ENCODE assay signal across 13 cellular contexts in genomic region chr4:162683659-162684370, GRCh38.
DNase-seq lines count a peak whose midpoint lies in the region; ATAC-seq lines count a peak whose summit lies in the region.
"Had no signal": no experiment of that assay in that cellular context is flagged by ENCODE, and none has a peak within 500 bp of the region (broad histone marks: within the 10 kb centered on the region; RNA-seq: fewer than 3 reads in every experiment).

No MANE protein-coding gene starts in this region.

- no peaks in the 10 kb centered on the region for H3K9me3 ChIP-seq in SJSA1 (replicated peaks)
- H3K9me3 ChIP-seq in trophoblast cell (ENCODE audit: insufficient read depth, low read depth, low read length): no peaks in the 10 kb centered on the region
- H3K9me3 ChIP-seq: body of pancreas, neutrophil had no signal

- no peaks in the 10 kb centered on the region for H3K79me2 ChIP-seq in trophoblast cell (ENCODE audit: control insufficient read depth, insufficient read depth, low read length, poor library complexity)

- H3K4me1 ChIP-seq in SJSA1 (replicated peaks) (peaks cover 17% of the 10 kb centered on the region), trophoblast cell (ENCODE audit: control insufficient read depth in 1 of 2, insufficient read depth in 2 of 2, low read length in 2 of 2) (no peaks in the 10 kb centered on the region)
- H3K4me1 ChIP-seq: body of pancreas had no signal

- H3K4me3 ChIP-seq in SJSA1: no peak overlapping the region
- H3K4me3 ChIP-seq in trophoblast cell (ENCODE audit: low read depth, low read length): no peak overlapping the region
- H3K4me3 ChIP-seq: body of pancreas had no signal

- DNase-seq in SJSA1 (ENCODE audit: low read depth in 1 of 2, low spot score in 2 of 2) (peak in 1 of 2 experiments; percentile 40), trophoblast cell (peak; percentile 4 to 82), NCI-H524 treated with DMSO at 0.1 percent for 48 hours (lab: John Stamatoyannopoulos, UW) (no peak), left lobe of liver (ENCODE audit: low spot score) (no peak)
- DNase-seq in stimulated activated naive B cell treated with anti-CD40 and anti-IgM and Interleukin-4, amounts not matched to agents 10 μg/mL and 1 μg/mL and 100 μg/mL, for 72 hours: no peak
- DNase-seq in natural killer cell treated with Interleukin-12 subunit alpha and Interleukin-12 subunit beta and Interleukin-15 and Interleukin-18, amount 100 ng/mL, for 72 hours (ENCODE audit: low spot score): no peak
- DNase-seq: activated CD4-positive, alpha-beta T cell treated with anti-CD3 and anti-CD28 coated beads for 4 hours; body of pancreas; GDM1; NCI-H82 had no signal

- H2BK5ac ChIP-seq in trophoblast cell (ENCODE audit: low read depth, low read length, poor library complexity): no peak overlapping the region

- no peak overlapping the region for H4K91ac ChIP-seq in trophoblast cell (ENCODE audit: low read depth, low read length)

- no peak overlapping the region for H2BK12ac ChIP-seq in trophoblast cell (ENCODE audit: low read length)

- no CpG with 5 or more reads among the region's 5 CpGs for WGBS in trophoblast cell (ENCODE audit: extremely low coverage, insufficient coverage, insufficient read length)

- ATAC-seq in GM19395 (IDR thresholded peaks at IDR 0.05; ENCODE audit: unreplicated experiment) (peak; percentile 90), HG03060 (IDR thresholded peaks at IDR 0.05; ENCODE audit: low read depth, unreplicated experiment) (peak; percentile 85), left lobe of liver (no peak)
- ATAC-seq in stimulated activated naive B cell treated with anti-CD40 and anti-IgM and Interleukin-4, amounts not matched to agents 10 μg/mL and 1 μg/mL and 100 μg/mL, for 72 hours (replicated peaks): no peak
- no peak for ATAC-seq in natural killer cell treated with Interleukin-12 subunit alpha and Interleukin-12 subunit beta and Interleukin-15 and Interleukin-18, amount 100 ng/mL, for 72 hours
- ATAC-seq: body of pancreas had no signal

- no peaks in the 10 kb centered on the region for H3K27me3 ChIP-seq in SJSA1 (replicated peaks)
- H3K27me3 ChIP-seq in trophoblast cell (ENCODE audit: insufficient read depth, low read length): no peaks in the 10 kb centered on the region
- H3K27me3 ChIP-seq: body of pancreas, neutrophil had no signal

- peaks cover 0 to 4% of the 10 kb centered on the region in 2 donors for H3K9me3 Mint-ChIP-seq in stimulated activated naive B cell treated with anti-CD40 and anti-IgM and Interleukin-4, amounts not matched to agents 10 μg/mL and 1 μg/mL and 100 μg/mL, for 72 hours
- peaks cover 9% of the 10 kb centered on the region for H3K9me3 Mint-ChIP-seq in natural killer cell treated with Interleukin-12 subunit alpha and Interleukin-12 subunit beta and Interleukin-15 and Interleukin-18, amount 100 ng/mL, for 72 hours

- H3K27ac ChIP-seq in SJSA1 (peak overlapping the region; percentile 10), trophoblast cell (ENCODE audit: low read depth, low read length) (no peak overlapping the region)
- H3K27ac ChIP-seq: body of pancreas, neutrophil had no signal

- no peak overlapping the region for H3K18ac ChIP-seq in trophoblast cell (ENCODE audit: low read length)

- no peaks in the 10 kb centered on the region for H3K36me3 Mint-ChIP-seq in stimulated activated naive B cell treated with anti-CD40 and anti-IgM and Interleukin-4, amounts not matched to agents 10 μg/mL and 1 μg/mL and 100 μg/mL, for 72 hours
- H3K36me3 Mint-ChIP-seq in natural killer cell treated with Interleukin-12 subunit alpha and Interleukin-12 subunit beta and Interleukin-15 and Interleukin-18, amount 100 ng/mL, for 72 hours: no peaks in the 10 kb centered on the region

- no peaks in the 10 kb centered on the region for H3K4me1 Mint-ChIP-seq in stimulated activated naive B cell treated with anti-CD40 and anti-IgM and Interleukin-4, amounts not matched to agents 10 μg/mL and 1 μg/mL and 100 μg/mL, for 72 hours
- H3K4me1 Mint-ChIP-seq in natural killer cell treated with Interleukin-12 subunit alpha and Interleukin-12 subunit beta and Interleukin-15 and Interleukin-18, amount 100 ng/mL, for 72 hours (ENCODE audit: low read depth in 2 of 2): no peaks in the 10 kb centered on the region

- H3K14ac ChIP-seq in trophoblast cell (ENCODE audit: low read length): no peak overlapping the region

- no peak overlapping the region for H3K4me2 ChIP-seq in trophoblast cell (ENCODE audit: low read length)

- no peak overlapping the region for H4K12ac ChIP-seq in trophoblast cell (ENCODE audit: low read depth, low read length)

- H3K23ac ChIP-seq in trophoblast cell (ENCODE audit: low read length): no peak overlapping the region

- H3K36me3 ChIP-seq in SJSA1: no peaks in the 10 kb centered on the region
- no peaks in the 10 kb centered on the region for H3K36me3 ChIP-seq in trophoblast cell (ENCODE audit: control insufficient read depth in 1 of 2, insufficient read depth in 2 of 2, low read length in 2 of 2)
- H3K36me3 ChIP-seq: neutrophil had no signal

- no peak overlapping the region for H2AFZ ChIP-seq in trophoblast cell (ENCODE audit: insufficient read depth, low read length, poor library complexity)

- no peak overlapping the region for H3K4ac ChIP-seq in trophoblast cell (ENCODE audit: low read depth, low read length)

- no peak overlapping the region for H3K9ac ChIP-seq in trophoblast cell (ENCODE audit: low read length)

- H3K79me1 ChIP-seq in trophoblast cell (ENCODE audit: low read length): no peaks in the 10 kb centered on the region

- H2BK120ac ChIP-seq in trophoblast cell (ENCODE audit: insufficient read depth, low read length, poor library complexity): no peak overlapping the region

- H3K4me3 Mint-ChIP-seq in stimulated activated naive B cell treated with anti-CD40 and anti-IgM and Interleukin-4, amounts not matched to agents 10 μg/mL and 1 μg/mL and 100 μg/mL, for 72 hours: no peak overlapping the region
- no peak overlapping the region for H3K4me3 Mint-ChIP-seq in natural killer cell treated with Interleukin-12 subunit alpha and Interleukin-12 subunit beta and Interleukin-15 and Interleukin-18, amount 100 ng/mL, for 72 hours

- no peak overlapping the region for H2AK5ac ChIP-seq in trophoblast cell (ENCODE audit: low read length)

- no peaks in the 10 kb centered on the region for H3K27me3 Mint-ChIP-seq in stimulated activated naive B cell treated with anti-CD40 and anti-IgM and Interleukin-4, amounts not matched to agents 10 μg/mL and 1 μg/mL and 100 μg/mL, for 72 hours
- H3K27me3 Mint-ChIP-seq in natural killer cell treated with Interleukin-12 subunit alpha and Interleukin-12 subunit beta and Interleukin-15 and Interleukin-18, amount 100 ng/mL, for 72 hours: no peaks in the 10 kb centered on the region

- no peak overlapping the region for H4K8ac ChIP-seq in trophoblast cell (ENCODE audit: low read depth, low read length)

- H3K27ac Mint-ChIP-seq in stimulated activated naive B cell treated with anti-CD40 and anti-IgM and Interleukin-4, amounts not matched to agents 10 μg/mL and 1 μg/mL and 100 μg/mL, for 72 hours: no peak overlapping the region
- H3K27ac Mint-ChIP-seq in natural killer cell treated with Interleukin-12 subunit alpha and Interleukin-12 subunit beta and Interleukin-15 and Interleukin-18, amount 100 ng/mL, for 72 hours: no peak overlapping the region

Comparison
In these comparisons a context has a peak if more than half of its experiments do, and no peak if none do; other contexts are left out.
1. ATAC-seq: peak in GM19395 (single experiment) and HG03060 (single experiment); none in stimulated activated naive B cell treated with anti-CD40 and anti-IgM and Interleukin-4, amounts not matched to agents 10 μg/mL and 1 μg/mL and 100 μg/mL, for 72 hours (0 of 2), natural killer cell treated with Interleukin-12 subunit alpha and Interleukin-12 subunit beta and Interleukin-15 and Interleukin-18, amount 100 ng/mL, for 72 hours (0 of 2) and left lobe of liver (single experiment).
2. DNase-seq: peak in trophoblast cell (2 of 2); none in NCI-H524 treated with DMSO at 0.1 percent for 48 hours (single experiment), stimulated activated naive B cell treated with anti-CD40 and anti-IgM and Interleukin-4, amounts not matched to agents 10 μg/mL and 1 μg/mL and 100 μg/mL, for 72 hours (single experiment), natural killer cell treated with Interleukin-12 subunit alpha and Interleukin-12 subunit beta and Interleukin-15 and Interleukin-18, amount 100 ng/mL, for 72 hours (single experiment) and left lobe of liver (single experiment).